Comparison of ENCODE assay signal across 1 cellular context in genomic region chr17:7363311-7363710, GRCh38.
TF ChIP-seq lines count a peak whose summit lies in the region.

No MANE protein-coding gene starts in this region.

TF ChIP-seq in IMR-90, 13 proteins besides CTCF, POLR2A, EP300 and RAD21:
- TF ChIP-seq SMC3 (IDR thresholded peaks at IDR 0.05; ENCODE audit: low read depth, low read length): no peak
- no peak for TF ChIP-seq MXI1 (IDR thresholded peaks at IDR 0.05; ENCODE audit: borderline replicate concordance, low read depth, low read length)
- TF ChIP-seq RFX5 (IDR thresholded peaks at IDR 0.05; ENCODE audit: low read depth, low read length): no peak
- TF ChIP-seq BHLHE40 (IDR thresholded peaks at IDR 0.05; ENCODE audit: low read depth, low read length): no peak
- no peak for TF ChIP-seq MAZ (IDR thresholded peaks at IDR 0.05; ENCODE audit: borderline replicate concordance, low read depth, low read length)
- TF ChIP-seq MAFK (IDR thresholded peaks at IDR 0.05; ENCODE audit: low read depth, low read length): no peak
- no peak for TF ChIP-seq NFE2L2 (IDR thresholded peaks at IDR 0.05; ENCODE audit: low read depth, low read length)
- no peak for TF ChIP-seq CHD1 (IDR thresholded peaks at IDR 0.05; ENCODE audit: low read depth, low read length)
- TF ChIP-seq USF2 (IDR thresholded peaks at IDR 0.05; ENCODE audit: low read depth, low read length): no peak
- no peak for TF ChIP-seq ELK1 (IDR thresholded peaks at IDR 0.05; ENCODE audit: borderline replicate concordance, low read depth, low read length)
- no peak for TF ChIP-seq RCOR1 (IDR thresholded peaks at IDR 0.05; ENCODE audit: insufficient replicate concordance, low read length)
TF ChIP-seq in IMR-90: peak in this region for 0.
